ENCODE assay signal across 32 cellular contexts in the genomic region with DNA sequence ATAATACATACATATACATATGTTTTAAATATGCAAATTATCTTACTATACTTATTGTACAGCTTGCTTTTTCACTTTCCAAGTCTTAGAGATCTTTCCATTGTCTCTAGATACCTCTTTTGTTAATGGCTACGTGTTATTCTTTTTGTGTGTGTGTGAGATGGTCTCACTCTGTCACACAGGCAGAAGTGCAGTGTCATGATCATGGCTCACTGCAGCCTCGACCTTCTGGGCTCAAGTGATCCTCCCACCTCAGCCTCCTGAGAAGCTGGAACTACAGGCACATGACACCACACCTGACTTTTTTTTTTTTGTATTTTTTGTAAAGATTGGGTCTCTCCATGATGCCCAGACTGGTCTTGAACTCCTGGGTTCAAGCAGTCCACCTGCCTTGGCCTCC. TPM values are rescaled to one million over a fixed set of nuclear protein-coding genes. Genes with fewer than 3 reads are reported as not detected.
DNase-seq lines count a peak whose midpoint lies in the region; ATAC-seq, FAIRE-seq and TF ChIP-seq lines count a peak whose summit lies in the region.
"Had no signal": no experiment of that assay in that cellular context is flagged by ENCODE, and none has a peak within 500 bp of the region (broad histone marks: within the 10 kb centered on the region; RNA-seq: fewer than 3 reads in every experiment).

No MANE protein-coding gene starts in this region.

- no peaks in the 10 kb centered on the region; the same call in 1 of the 2 replicates for H4K20me1 ChIP-seq in GM23248 (ENCODE audit: insufficient read depth)
- peaks cover 22% of the 10 kb centered on the region for H4K20me1 ChIP-seq in astrocyte (ENCODE audit: insufficient read depth, low read length)
- H4K20me1 ChIP-seq: BLaER1 treated with 17β-estradiol and CSF1 and Interleukin-3, amounts not matched to agents 10 nM and 100 nM had no signal

- H3K9me3 Mint-ChIP-seq in astrocyte (ENCODE audit: unreplicated experiment), result peaks cover 2% of the 10 kb centered on the region
- H3K9me3 Mint-ChIP-seq in activated CD8-positive, alpha-beta T cell treated with anti-CD3 and anti-CD28 coated beads for 36 hours, result peaks cover 3% of the 10 kb centered on the region
- peaks cover 0 to 28% (median 9%) of the 10 kb centered on the region in 9 donors for H3K9me3 Mint-ChIP-seq in naive thymus-derived CD8-positive, alpha-beta T cell

- H3K36me3 Mint-ChIP-seq in astrocyte (ENCODE audit: low read depth, unreplicated experiment), result peaks cover 8% of the 10 kb centered on the region
- H3K36me3 Mint-ChIP-seq in activated CD8-positive, alpha-beta T cell treated with anti-CD3 and anti-CD28 coated beads for 36 hours (ENCODE audit: low read depth), result no peaks in the 10 kb centered on the region
- H3K36me3 Mint-ChIP-seq in naive thymus-derived CD8-positive, alpha-beta T cell, result peaks cover 0 to 5% (median 1%) of the 10 kb centered on the region in 3 donors
- H3K36me3 Mint-ChIP-seq: natural killer cell had no signal

- H3K9me3 ChIP-seq in GM23248 (ENCODE audit: low read depth) (no peaks in the 10 kb centered on the region), astrocyte (ENCODE audit: insufficient read depth, low read depth, low read length) (no peaks in the 10 kb centered on the region), thoracic aorta (no peaks in the 10 kb centered on the region)
- H3K9me3 ChIP-seq: adrenal gland, Peyer's patch, vagina had no signal

- peaks cover 95% of the 10 kb centered on the region for H3K79me2 ChIP-seq in GM23248 (ENCODE audit: insufficient read depth)
- H3K79me2 ChIP-seq in astrocyte (ENCODE audit: insufficient read depth, low read length), result peaks cover 87% of the 10 kb centered on the region

- H3K4me3 Mint-ChIP-seq in astrocyte (ENCODE audit: unreplicated experiment), result peak overlapping the region; percentile 57
- no peak overlapping the region for H3K4me3 Mint-ChIP-seq in activated CD8-positive, alpha-beta T cell treated with anti-CD3 and anti-CD28 coated beads for 36 hours
- no peak overlapping the region for H3K4me3 Mint-ChIP-seq in naive thymus-derived CD8-positive, alpha-beta T cell
- H3K4me3 Mint-ChIP-seq: activated CD8-positive, alpha-beta T cell treated with anti-CD3 and anti-CD28 coated beads, Interleukin-2, amount 10 ng/mL, durations not matched to agents 7 days and 5 days; activated naive CD4-positive, alpha-beta T cell treated with anti-CD3 and anti-CD28 coated beads for 36 hours; natural killer cell; stimulated activated naive B cell treated with anti-CD40 and anti-IgM and Interleukin-4, amounts not matched to agents 10 μg/mL and 1 μg/mL and 100 μg/mL, for 72 hours had no signal

- H3K4me1 ChIP-seq in GM23248 (ENCODE audit: insufficient read depth) (peaks cover 45% of the 10 kb centered on the region), astrocyte (ENCODE audit: insufficient read depth, low read length) (peaks cover 11% of the 10 kb centered on the region), thoracic aorta (ENCODE audit: control insufficient read depth in 1 of 2, low read depth in 2 of 2) (peaks cover 8 to 14% of the 10 kb centered on the region in 2 donors)
- H3K4me1 ChIP-seq: Peyer's patch had no signal

- H3K9ac ChIP-seq in GM23248 (peak overlapping the region; percentile 98; the same call in 1 of the 2 replicates), astrocyte (ENCODE audit: low read length) (no peak overlapping the region)
- H3K9ac ChIP-seq: BLaER1 treated with 17β-estradiol and CSF1 and Interleukin-3, amounts not matched to agents 10 nM and 100 nM had no signal

- no peak for ATAC-seq in thoracic aorta (ENCODE audit: insufficient number of reproducible peaks, low FRiP score, low read depth)
- ATAC-seq in activated CD8-positive, alpha-beta T cell treated with anti-CD3 and anti-CD28 coated beads for 36 hours, result no peak
- no peak for ATAC-seq in naive thymus-derived CD8-positive, alpha-beta T cell
- no peak for ATAC-seq in GM19395 (IDR thresholded peaks at IDR 0.05; ENCODE audit: unreplicated experiment)
- ATAC-seq: activated CD8-positive, alpha-beta T cell treated with anti-CD3 and anti-CD28 coated beads, Interleukin-2, amount 10 ng/mL, durations not matched to agents 7 days and 5 days; GM12878; left ventricle myocardium superior; natural killer cell; stimulated activated naive B cell treated with anti-CD40 and anti-IgM and Interleukin-4, amounts not matched to agents 10 μg/mL and 1 μg/mL and 100 μg/mL, for 72 hours had no signal

- H2AFZ ChIP-seq in GM23248 (no peak overlapping the region), astrocyte (ENCODE audit: low read depth, low read length) (no peak overlapping the region)

- no peaks in the 10 kb centered on the region for H3K9me2 ChIP-seq in GM23248 (ENCODE audit: insufficient read depth)

- H3F3A ChIP-seq in GM23248 (ENCODE audit: insufficient read depth), result peaks cover 14% of the 10 kb centered on the region

- peaks cover 17% of the 10 kb centered on the region for H3K4me1 Mint-ChIP-seq in astrocyte (ENCODE audit: low read depth, unreplicated experiment)
- peaks cover 7% of the 10 kb centered on the region for H3K4me1 Mint-ChIP-seq in activated CD8-positive, alpha-beta T cell treated with anti-CD3 and anti-CD28 coated beads for 36 hours (ENCODE audit: low read depth)
- H3K4me1 Mint-ChIP-seq in naive thymus-derived CD8-positive, alpha-beta T cell, result peaks cover 4 to 14% (median 8%) of the 10 kb centered on the region in 4 donors

- TF ChIP-seq CTCF in astrocyte (IDR thresholded peaks at IDR 0.05; ENCODE audit: insufficient read depth, low read depth, low read length) (no peak), fibroblast of villous mesenchyme (IDR thresholded peaks at IDR 0.05; ENCODE audit: insufficient read depth, low read depth, low read length) (no peak), thoracic aorta (IDR thresholded peaks at IDR 0.05) (no peak)
- no peak for TF ChIP-seq CTCF in activated CD8-positive, alpha-beta T cell treated with anti-CD3 and anti-CD28 coated beads for 36 hours (IDR thresholded peaks at IDR 0.05)

- H3K4me3 ChIP-seq in GM23248 (peak overlapping the region; percentile 90), astrocyte (ENCODE audit: insufficient read depth, low read depth, low read length) (no peak overlapping the region), fibroblast of villous mesenchyme (ENCODE audit: low read depth, low read length) (peak overlapping the region; percentile 71), thoracic aorta (peak overlapping the region; percentile 81)
- H3K4me3 ChIP-seq: BLaER1 treated with 17β-estradiol and CSF1 and Interleukin-3, amounts not matched to agents 10 nM and 100 nM; GM12878 had no signal

- DNase-seq in GM23248, result no peak
- no peak for DNase-seq in astrocyte (ENCODE audit: low read depth)
- DNase-seq in fibroblast of villous mesenchyme (ENCODE audit: low read depth), result no peak
- DNase-seq in thoracic aorta (ENCODE audit: low spot score), result no peak
- no peak for DNase-seq in activated CD8-positive, alpha-beta T cell treated with anti-CD3 and anti-CD28 coated beads for 36 hours
- no peak for DNase-seq in naive thymus-derived CD8-positive, alpha-beta T cell
- DNase-seq: activated CD8-positive, alpha-beta T cell treated with anti-CD3 and anti-CD28 coated beads, Interleukin-2, amount 10 ng/mL, durations not matched to agents 7 days and 5 days; activated naive CD4-positive, alpha-beta T cell treated with anti-CD3 and anti-CD28 coated beads for 36 hours; adrenal gland; DMS153; head of caudate nucleus; islet precursor cell; Kasumi-1; left ventricle myocardium superior; MV-4-11; natural killer cell; NCI-H1436; NCI-H226; NCI-H69; nucleus accumbens; Peyer's patch; SHP77; stimulated activated naive B cell treated with anti-CD40 and anti-IgM and Interleukin-4, amounts not matched to agents 10 μg/mL and 1 μg/mL and 100 μg/mL, for 72 hours; substantia nigra had no signal

- CTCF ChIA-PET in activated CD8-positive, alpha-beta T cell treated with anti-CD3 and anti-CD28 coated beads for 36 hours (lab: Charles Lee), result interaction anchor here (1.7 kb wide), 1 partner anchor 16 kb away, joined by 3 read pairs; no protein-coding TSS in a partner anchor

- no peak overlapping the region for H3K27ac Mint-ChIP-seq in astrocyte (ENCODE audit: unreplicated experiment)
- H3K27ac Mint-ChIP-seq in activated CD8-positive, alpha-beta T cell treated with anti-CD3 and anti-CD28 coated beads for 36 hours, result no peak overlapping the region
- no peak overlapping the region for H3K27ac Mint-ChIP-seq in naive thymus-derived CD8-positive, alpha-beta T cell
- H3K27ac Mint-ChIP-seq: activated CD8-positive, alpha-beta T cell treated with anti-CD3 and anti-CD28 coated beads, Interleukin-2, amount 10 ng/mL, durations not matched to agents 7 days and 5 days; activated naive CD4-positive, alpha-beta T cell treated with anti-CD3 and anti-CD28 coated beads for 36 hours; natural killer cell; stimulated activated naive B cell treated with anti-CD40 and anti-IgM and Interleukin-4, amounts not matched to agents 10 μg/mL and 1 μg/mL and 100 μg/mL, for 72 hours had no signal

- peak overlapping the region; percentile 97; the same call in 1 of the 2 replicates for H3K27ac ChIP-seq in GM23248
- H3K27ac ChIP-seq in astrocyte (ENCODE audit: low read depth, low read length), result no peak overlapping the region
- no peak overlapping the region for H3K27ac ChIP-seq in thoracic aorta
- H3K27ac ChIP-seq: BLaER1 treated with 17β-estradiol and CSF1 and Interleukin-3, amounts not matched to agents 10 nM and 100 nM; HL-60 had no signal

- WGBS in GM23248 (ENCODE audit: low coverage in 1 of 2, low lambda C conversion rate in 2 of 2, missing lambda C conversion rate in 2 of 2), 2 experiments, result 38 to 62% methylated on average over 2 of the region's 2 CpGs

- intact Hi-C loops in activated CD8-positive, alpha-beta T cell treated with anti-CD3 and anti-CD28 coated beads for 36 hours (cut with micrococcal nuclease), result no loop called here

- H3K27me3 Mint-ChIP-seq in astrocyte (ENCODE audit: low read depth, unreplicated experiment), result no peaks in the 10 kb centered on the region
- H3K27me3 Mint-ChIP-seq in activated CD8-positive, alpha-beta T cell treated with anti-CD3 and anti-CD28 coated beads for 36 hours, result peaks cover 46% of the 10 kb centered on the region
- peaks cover 30 to 66% (median 44%) of the 10 kb centered on the region in 5 donors for H3K27me3 Mint-ChIP-seq in naive thymus-derived CD8-positive, alpha-beta T cell

- H3K4me2 ChIP-seq in GM23248 (ENCODE audit: unreplicated experiment) (peak overlapping the region; percentile 99), astrocyte (ENCODE audit: low read length) (peak overlapping the region; percentile 8)
- H3K4me2 ChIP-seq: BLaER1 treated with 17β-estradiol and CSF1 and Interleukin-3, amounts not matched to agents 10 nM and 100 nM had no signal

- in situ Hi-C loops in GM23248 (cut with MboI), result no loop called here

- H3K36me3 ChIP-seq in GM23248 (ENCODE audit: low read depth), result peaks cover 5% of the 10 kb centered on the region; the same call in 1 of the 2 replicates
- no peaks in the 10 kb centered on the region for H3K36me3 ChIP-seq in astrocyte (ENCODE audit: insufficient read depth, low read length)
- no peaks in the 10 kb centered on the region for H3K36me3 ChIP-seq in thoracic aorta
- H3K36me3 ChIP-seq: adrenal gland; BLaER1 treated with 17β-estradiol and CSF1 and Interleukin-3, amounts not matched to agents 10 nM and 100 nM; Peyer's patch had no signal

- FAIRE-seq in astrocyte (lab: Jason Lieb, UNC), result no peak
- FAIRE-seq: endothelial cell of umbilical vein, GM12878, H54 had no signal

- POLR2A ChIA-PET in activated CD8-positive, alpha-beta T cell treated with anti-CD3 and anti-CD28 coated beads for 36 hours (lab: Charles Lee), result no interaction called here
- POLR2A ChIA-PET in naive thymus-derived CD8-positive, alpha-beta T cell (lab: Charles Lee), result no interaction called here

- no peaks in the 10 kb centered on the region for H3K27me3 ChIP-seq in GM23248 (replicated peaks; ENCODE audit: insufficient read depth)
- no peaks in the 10 kb centered on the region for H3K27me3 ChIP-seq in astrocyte (ENCODE audit: insufficient read depth, low read length)
- no peaks in the 10 kb centered on the region for H3K27me3 ChIP-seq in thoracic aorta (replicated peaks; ENCODE audit: insufficient read depth)
- H3K27me3 ChIP-seq: adrenal gland, Peyer's patch, vagina had no signal

RNA-seq across cellular contexts. Expression of gene OSMR, which starts 2.8 kb away (rescaled TPM):
- 52.5 and 70.8 TPM in 2 replicates for total RNA-seq in GM23248 (2014; rRNA removed; shearing (Covaris generic))
- polyA plus RNA-seq in GM23248 (2016; fragmentation: Nextera tagmentation; extraction: Ambion mirVana), result 37.1 and 37.3 TPM in 2 replicates
- 38.6 and 39.2 TPM in 2 replicates for total RNA-seq in astrocyte
- 89.2 and 114 TPM in 2 replicates for total RNA-seq in fibroblast of villous mesenchyme
- total RNA-seq in thoracic aorta, result 100 to 1,000 TPM in 1 of 2 donors, 10 to 100 TPM in 1; 79.2 to 190 TPM
- total RNA-seq in activated CD8-positive, alpha-beta T cell treated with anti-CD3 and anti-CD28 coated beads for 36 hours, result not detected
- not detected for total RNA-seq in naive thymus-derived CD8-positive, alpha-beta T cell
- polyA plus RNA-seq in naive thymus-derived CD8-positive, alpha-beta T cell, result under 1 TPM in 2 of 3 donors, not detected in 1; 0.13 to 0.18 TPM
- total RNA-seq: natural killer cell; T-helper 2 cell treated with Interferon-gamma antibody and Interleukin-4, amounts not matched to agents 100 ng/mL and 5 ng/mL, for 36 hours had no signal

Comparison
In these comparisons a context has a peak if more than half of its experiments do, and no peak if none do; other contexts are left out.
1. RNA of gene OSMR, which starts 2.8 kb away (total RNA-seq): 79.2 to 190 TPM in thoracic aorta, 89.2 to 114 TPM in fibroblast of villous mesenchyme, 52.5 to 70.8 TPM in GM23248 and 38.6 to 39.2 TPM in astrocyte; not detected in activated CD8-positive, alpha-beta T cell treated with anti-CD3 and anti-CD28 coated beads for 36 hours and not detected in naive thymus-derived CD8-positive, alpha-beta T cell; every median in the first group is over 10 times any median in the second.